1 cellular context compared by ENCODE assay signal in genomic region chr9:86304236-86304730, GRCh38.
TF ChIP-seq lines count a peak whose summit lies in the region.

No MANE protein-coding gene starts in this region.

TF ChIP-seq in GM23338, 12 proteins besides CTCF, POLR2A, EP300 and RAD21 (continued from another document):
- TF ChIP-seq, protein P1, sequence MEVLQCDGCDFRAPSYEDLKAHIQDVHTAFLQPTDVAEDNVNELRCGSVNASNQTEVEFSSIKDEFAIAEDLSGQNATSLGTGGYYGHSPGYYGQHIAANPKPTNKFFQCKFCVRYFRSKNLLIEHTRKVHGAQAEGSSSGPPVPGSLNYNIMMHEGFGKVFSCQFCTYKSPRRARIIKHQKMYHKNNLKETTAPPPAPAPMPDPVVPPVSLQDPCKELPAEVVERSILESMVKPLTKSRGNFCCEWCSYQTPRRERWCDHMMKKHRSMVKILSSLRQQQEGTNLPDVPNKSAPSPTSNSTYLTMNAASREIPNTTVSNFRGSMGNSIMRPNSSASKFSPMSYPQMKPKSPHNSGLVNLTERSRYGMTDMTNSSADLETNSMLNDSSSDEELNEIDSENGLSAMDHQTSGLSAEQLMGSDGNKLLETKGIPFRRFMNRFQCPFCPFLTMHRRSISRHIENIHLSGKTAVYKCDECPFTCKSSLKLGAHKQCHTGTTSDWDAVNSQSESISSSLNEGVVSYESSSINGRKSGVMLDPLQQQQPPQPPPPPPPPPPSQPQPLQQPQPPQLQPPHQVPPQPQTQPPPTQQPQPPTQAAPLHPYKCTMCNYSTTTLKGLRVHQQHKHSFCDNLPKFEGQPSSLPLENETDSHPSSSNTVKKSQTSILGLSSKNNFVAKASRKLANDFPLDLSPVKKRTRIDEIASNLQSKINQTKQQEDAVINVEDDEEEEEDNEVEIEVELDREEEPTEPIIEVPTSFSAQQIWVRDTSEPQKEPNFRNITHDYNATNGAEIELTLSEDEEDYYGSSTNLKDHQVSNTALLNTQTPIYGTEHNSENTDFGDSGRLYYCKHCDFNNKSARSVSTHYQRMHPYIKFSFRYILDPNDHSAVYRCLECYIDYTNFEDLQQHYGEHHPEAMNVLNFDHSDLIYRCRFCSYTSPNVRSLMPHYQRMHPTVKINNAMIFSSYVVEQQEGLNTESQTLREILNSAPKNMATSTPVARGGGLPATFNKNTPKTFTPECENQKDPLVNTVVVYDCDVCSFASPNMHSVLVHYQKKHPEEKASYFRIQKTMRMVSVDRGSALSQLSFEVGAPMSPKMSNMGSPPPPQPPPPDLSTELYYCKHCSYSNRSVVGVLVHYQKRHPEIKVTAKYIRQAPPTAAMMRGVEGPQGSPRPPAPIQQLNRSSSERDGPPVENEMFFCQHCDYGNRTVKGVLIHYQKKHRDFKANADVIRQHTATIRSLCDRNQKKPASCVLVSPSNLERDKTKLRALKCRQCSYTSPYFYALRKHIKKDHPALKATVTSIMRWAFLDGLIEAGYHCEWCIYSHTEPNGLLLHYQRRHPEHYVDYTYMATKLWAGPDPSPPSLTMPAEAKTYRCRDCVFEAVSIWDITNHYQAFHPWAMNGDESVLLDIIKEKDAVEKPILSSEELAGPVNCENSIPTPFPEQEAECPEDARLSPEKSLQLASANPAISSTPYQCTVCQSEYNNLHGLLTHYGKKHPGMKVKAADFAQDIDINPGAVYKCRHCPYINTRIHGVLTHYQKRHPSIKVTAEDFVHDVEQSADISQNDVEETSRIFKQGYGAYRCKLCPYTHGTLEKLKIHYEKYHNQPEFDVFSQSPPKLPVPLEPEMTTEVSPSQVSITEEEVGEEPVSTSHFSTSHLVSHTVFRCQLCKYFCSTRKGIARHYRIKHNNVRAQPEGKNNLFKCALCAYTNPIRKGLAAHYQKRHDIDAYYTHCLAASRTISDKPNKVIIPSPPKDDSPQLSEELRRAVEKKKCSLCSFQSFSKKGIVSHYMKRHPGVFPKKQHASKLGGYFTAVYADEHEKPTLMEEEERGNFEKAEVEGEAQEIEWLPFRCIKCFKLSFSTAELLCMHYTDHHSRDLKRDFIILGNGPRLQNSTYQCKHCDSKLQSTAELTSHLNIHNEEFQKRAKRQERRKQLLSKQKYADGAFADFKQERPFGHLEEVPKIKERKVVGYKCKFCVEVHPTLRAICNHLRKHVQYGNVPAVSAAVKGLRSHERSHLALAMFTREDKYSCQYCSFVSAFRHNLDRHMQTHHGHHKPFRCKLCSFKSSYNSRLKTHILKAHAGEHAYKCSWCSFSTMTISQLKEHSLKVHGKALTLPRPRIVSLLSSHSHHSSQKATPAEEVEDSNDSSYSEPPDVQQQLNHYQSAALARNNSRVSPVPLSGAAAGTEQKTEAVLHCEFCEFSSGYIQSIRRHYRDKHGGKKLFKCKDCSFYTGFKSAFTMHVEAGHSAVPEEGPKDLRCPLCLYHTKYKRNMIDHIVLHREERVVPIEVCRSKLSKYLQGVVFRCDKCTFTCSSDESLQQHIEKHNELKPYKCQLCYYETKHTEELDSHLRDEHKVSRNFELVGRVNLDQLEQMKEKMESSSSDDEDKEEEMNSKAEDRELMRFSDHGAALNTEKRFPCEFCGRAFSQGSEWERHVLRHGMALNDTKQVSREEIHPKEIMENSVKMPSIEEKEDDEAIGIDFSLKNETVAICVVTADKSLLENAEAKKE (CRISPR knock-in tag; IDR thresholded peaks at IDR 0.05): no peak
